17 cellular contexts compared by ENCODE assay signal in genomic region chr6:158624684-158625682, GRCh38. TPM values are rescaled to one million over a fixed set of nuclear protein-coding genes. Genes with fewer than 3 reads are reported as not detected.
DNase-seq lines count a peak whose midpoint lies in the region; ATAC-seq, FAIRE-seq and TF ChIP-seq lines count a peak whose summit lies in the region.
"Had no signal": no experiment of that assay in that cellular context is flagged by ENCODE, and none has a peak within 500 bp of the region (broad histone marks: within the 10 kb centered on the region; RNA-seq: fewer than 3 reads in every experiment).

No MANE protein-coding gene starts in this region.

- CTCF ChIA-PET in CD4-positive, alpha-beta T cell (lab: Charles Lee): no interaction called here

- H2AFZ ChIP-seq in astrocyte (ENCODE audit: low read depth, low read length): no peak overlapping the region
- H2AFZ ChIP-seq in trophoblast cell (ENCODE audit: insufficient read depth, low read length, poor library complexity): no peak overlapping the region

- no peak for TF ChIP-seq CTCF in CD4-positive, alpha-beta T cell (IDR thresholded peaks at IDR 0.05)
- TF ChIP-seq CTCF in astrocyte (IDR thresholded peaks at IDR 0.05; ENCODE audit: insufficient read depth, low read depth, low read length) (no peak), natural killer cell (IDR thresholded peaks at IDR 0.05) (no peak)

- no peak overlapping the region for H4K91ac ChIP-seq in trophoblast cell (ENCODE audit: low read depth, low read length)

- H3K9me3 ChIP-seq in CD4-positive, alpha-beta T cell (ENCODE audit: control insufficient read depth, low read length): no peaks in the 10 kb centered on the region
- H3K9me3 ChIP-seq in astrocyte (ENCODE audit: insufficient read depth, low read depth, low read length): no peaks in the 10 kb centered on the region
- H3K9me3 ChIP-seq in trophoblast cell (ENCODE audit: insufficient read depth, low read depth, low read length): no peaks in the 10 kb centered on the region
- H3K9me3 ChIP-seq: body of pancreas, neutrophil, suprapubic skin had no signal

- POLR2A ChIA-PET in CD4-positive, alpha-beta T cell (lab: Charles Lee): no interaction called here

- no peaks in the 10 kb centered on the region for H3K27me3 ChIP-seq in CD4-positive, alpha-beta T cell (ENCODE audit: control insufficient read depth, insufficient read depth, low read length)
- no peaks in the 10 kb centered on the region for H3K27me3 ChIP-seq in astrocyte (ENCODE audit: insufficient read depth, low read length)
- no peaks in the 10 kb centered on the region for H3K27me3 ChIP-seq in trophoblast cell (ENCODE audit: insufficient read depth, low read length)
- H3K27me3 ChIP-seq: body of pancreas, neutrophil, suprapubic skin had no signal

- H2BK120ac ChIP-seq in trophoblast cell (ENCODE audit: insufficient read depth, low read length, poor library complexity): no peak overlapping the region

- no peak overlapping the region for H3K14ac ChIP-seq in trophoblast cell (ENCODE audit: low read length)

- no peaks in the 10 kb centered on the region for H3K79me1 ChIP-seq in trophoblast cell (ENCODE audit: low read length)

- H3K18ac ChIP-seq in trophoblast cell (ENCODE audit: low read length): no peak overlapping the region

- intact Hi-C loops in CD4-positive, alpha-beta T cell (cut with DNase I, micrococcal nuclease): no loop called here
- intact Hi-C loops in natural killer cell (cut with micrococcal nuclease): no loop called here

- DNase-seq in CD4-positive, alpha-beta T cell: no peak
- DNase-seq in astrocyte (ENCODE audit: low read depth): no peak
- DNase-seq in natural killer cell: no peak
- no peak for DNase-seq in NCI-H1436 (lab: John Stamatoyannopoulos, UW)
- DNase-seq in NCI-H748 treated with DMSO at 0.1 percent for 48 hours (lab: John Stamatoyannopoulos, UW): no peak
- no peak for DNase-seq in trophoblast cell
- DNase-seq: activated naive CD4-positive, alpha-beta T cell treated with Interleukin-2 at 50 U/mL for 16 hours; HFFc6; MV-4-11 had no signal

- no peak overlapping the region for H4K12ac ChIP-seq in trophoblast cell (ENCODE audit: low read depth, low read length)

- no peaks in the 10 kb centered on the region for H3K9me3 Mint-ChIP-seq in CD4-positive, alpha-beta T cell
- H3K9me3 Mint-ChIP-seq in astrocyte (ENCODE audit: unreplicated experiment) (no peaks in the 10 kb centered on the region), natural killer cell (peaks cover 4 to 6% of the 10 kb centered on the region in 2 donors)
- H3K9me3 Mint-ChIP-seq: dendritic cell treated with granulocyte-macrophage colony-stimulating factor and Interleukin-4, amounts not matched to agents 40 ng/mL and 50 ng/mL, for 4 days; HFFc6; memory B cell had no signal

- H3K9ac ChIP-seq in astrocyte (ENCODE audit: low read length) (no peak overlapping the region), trophoblast cell (ENCODE audit: low read length) (no peak overlapping the region)

- H4K8ac ChIP-seq in trophoblast cell (ENCODE audit: low read depth, low read length): no peak overlapping the region

- peaks cover 33% of the 10 kb centered on the region for H4K20me1 ChIP-seq in astrocyte (ENCODE audit: insufficient read depth, low read length)

- H3K36me3 ChIP-seq in astrocyte (ENCODE audit: insufficient read depth, low read length) (peaks cover 30% of the 10 kb centered on the region), trophoblast cell (ENCODE audit: control insufficient read depth in 1 of 2, insufficient read depth in 2 of 2, low read length in 2 of 2) (peaks cover 50 to 57% of the 10 kb centered on the region in 2 experiments)

- H2AK5ac ChIP-seq in trophoblast cell (ENCODE audit: low read length): no peak overlapping the region

- no peak for ATAC-seq in CD4-positive, alpha-beta T cell (ENCODE audit: poor library complexity)
- ATAC-seq in natural killer cell (no peak), GM21619 (IDR thresholded peaks at IDR 0.05; ENCODE audit: unreplicated experiment) (no peak)
- ATAC-seq: body of pancreas had no signal

- no peak for TF ChIP-seq RAD21 in Ishikawa (IDR thresholded peaks at IDR 0.05; ENCODE audit: low read depth)

- peak overlapping the region; percentile 26 for H3K27ac Mint-ChIP-seq in CD4-positive, alpha-beta T cell
- H3K27ac Mint-ChIP-seq in astrocyte (ENCODE audit: unreplicated experiment) (peak overlapping the region; percentile 12), natural killer cell (peak overlapping the region; percentile 82 to 90)
- H3K27ac Mint-ChIP-seq: dendritic cell treated with granulocyte-macrophage colony-stimulating factor and Interleukin-4, amounts not matched to agents 40 ng/mL and 50 ng/mL, for 4 days; HFFc6; memory B cell had no signal

- H3K4me3 Mint-ChIP-seq in CD4-positive, alpha-beta T cell: no peak overlapping the region
- H3K4me3 Mint-ChIP-seq in astrocyte (ENCODE audit: unreplicated experiment): no peak overlapping the region
- no peak overlapping the region for H3K4me3 Mint-ChIP-seq in natural killer cell
- H3K4me3 Mint-ChIP-seq: dendritic cell treated with granulocyte-macrophage colony-stimulating factor and Interleukin-4, amounts not matched to agents 40 ng/mL and 50 ng/mL, for 4 days; HFFc6; memory B cell had no signal

- H2BK5ac ChIP-seq in trophoblast cell (ENCODE audit: low read depth, low read length, poor library complexity): no peak overlapping the region

- 0 out of 2 replicates have a peak, but pooled peaks have one; percentile 20 for TF ChIP-seq EP300 in Ishikawa (IDR thresholded peaks at IDR 0.05; ENCODE audit: borderline replicate concordance)

- H3K36me3 Mint-ChIP-seq in CD4-positive, alpha-beta T cell (ENCODE audit: low read depth): peaks cover 82% of the 10 kb centered on the region
- H3K36me3 Mint-ChIP-seq in astrocyte (ENCODE audit: low read depth, unreplicated experiment) (peaks cover 38% of the 10 kb centered on the region), natural killer cell (peaks cover 14% of the 10 kb centered on the region)

- H3K4me2 ChIP-seq in astrocyte (ENCODE audit: low read length) (no peak overlapping the region), trophoblast cell (ENCODE audit: low read length) (no peak overlapping the region)

- H3K79me2 ChIP-seq in astrocyte (ENCODE audit: insufficient read depth, low read length): peaks cover 3% of the 10 kb centered on the region
- H3K79me2 ChIP-seq in trophoblast cell (ENCODE audit: control insufficient read depth, insufficient read depth, low read length, poor library complexity): no peaks in the 10 kb centered on the region

- no peak overlapping the region for H3K27ac ChIP-seq in CD4-positive, alpha-beta T cell (ENCODE audit: low read depth, low read length)
- H3K27ac ChIP-seq in astrocyte (ENCODE audit: low read depth, low read length): no peak overlapping the region
- no peak overlapping the region for H3K27ac ChIP-seq in trophoblast cell (ENCODE audit: low read depth, low read length)
- H3K27ac ChIP-seq: body of pancreas, neutrophil, suprapubic skin had no signal

- H3K4me3 ChIP-seq in astrocyte (ENCODE audit: insufficient read depth, low read depth, low read length) (no peak overlapping the region), trophoblast cell (ENCODE audit: low read depth, low read length) (no peak overlapping the region)
- H3K4me3 ChIP-seq: body of pancreas, suprapubic skin had no signal

- H3K27me3 Mint-ChIP-seq in CD4-positive, alpha-beta T cell: no peaks in the 10 kb centered on the region
- no peaks in the 10 kb centered on the region for H3K27me3 Mint-ChIP-seq in astrocyte (ENCODE audit: low read depth, unreplicated experiment)
- no peaks in the 10 kb centered on the region for H3K27me3 Mint-ChIP-seq in natural killer cell (ENCODE audit: low read depth in 2 of 2)
- H3K27me3 Mint-ChIP-seq: dendritic cell treated with granulocyte-macrophage colony-stimulating factor and Interleukin-4, amounts not matched to agents 40 ng/mL and 50 ng/mL, for 4 days; memory B cell had no signal

- no peak overlapping the region for H3K4ac ChIP-seq in trophoblast cell (ENCODE audit: low read depth, low read length)

- WGBS in trophoblast cell (ENCODE audit: extremely low coverage, insufficient coverage, insufficient read length): no CpG with 5 or more reads among the region's 25 CpGs

- no peak overlapping the region for H2BK12ac ChIP-seq in trophoblast cell (ENCODE audit: low read length)

- FAIRE-seq in astrocyte (lab: Jason Lieb, UNC): no peak
- FAIRE-seq: TTC549 had no signal

- peaks cover 6% of the 10 kb centered on the region for H3K4me1 Mint-ChIP-seq in CD4-positive, alpha-beta T cell (ENCODE audit: low read depth)
- H3K4me1 Mint-ChIP-seq in astrocyte (ENCODE audit: low read depth, unreplicated experiment) (peaks cover 10% of the 10 kb centered on the region), natural killer cell (peaks cover 37 to 40% of the 10 kb centered on the region in 2 donors)

- H3K23ac ChIP-seq in trophoblast cell (ENCODE audit: low read length): no peak overlapping the region

- H3K4me1 ChIP-seq in astrocyte (ENCODE audit: insufficient read depth, low read length): no peaks in the 10 kb centered on the region
- H3K4me1 ChIP-seq in trophoblast cell (ENCODE audit: control insufficient read depth in 1 of 2, insufficient read depth in 2 of 2, low read length in 2 of 2): no peaks in the 10 kb centered on the region
- H3K4me1 ChIP-seq: suprapubic skin had no signal

TF ChIP-seq in Ishikawa, 13 proteins besides CTCF, POLR2A, EP300 and RAD21:
- TF ChIP-seq USF1 (IDR thresholded peaks at IDR 0.05) (no peak), NFIC (IDR thresholded peaks at IDR 0.05) (peak; percentile 30), TCF12 (IDR thresholded peaks at IDR 0.05; ENCODE audit: low read depth) (peak; percentile 85)
TF ChIP-seq in Ishikawa: peak in this region for 2.

RNA-seq across cellular contexts. Expression of gene DYNLT1, which starts 19.6 kb away (rescaled TPM):
- total RNA-seq in CD4-positive, alpha-beta T cell: 100 to 1,000 TPM; 170 to 182 TPM
- total RNA-seq in astrocyte: 169 and 173 TPM in 2 replicates
- total RNA-seq in natural killer cell: 100 to 1,000 TPM in 1 of 3 donors, 10 to 100 TPM in 2; 85.7 to 106 (median 86.8) TPM
- 244 and 246 TPM in 2 replicates for polyA plus RNA-seq in trophoblast cell (2013)

RNA-seq across cellular contexts. Expression of gene SYTL3, which starts 24.9 kb away (rescaled TPM):
- total RNA-seq in CD4-positive, alpha-beta T cell: 10 to 100 TPM; 41.2 to 42.7 TPM
- 0.82 and 1.2 TPM in 2 replicates for total RNA-seq in astrocyte
- 100 to 1,000 TPM in 1 of 3 donors, 10 to 100 TPM in 2; 84.1 to 143 (median 89.0) TPM for total RNA-seq in natural killer cell
- 2.7 and 2.9 TPM in 2 replicates for polyA plus RNA-seq in trophoblast cell (2013)

Comparison
In these comparisons a context has a peak if more than half of its experiments do, and no peak if none do; other contexts are left out.
1. H3K27ac Mint-ChIP-seq: peak in every context shown above with its lines; median percentile 86 in natural killer cell; 26 in CD4-positive, alpha-beta T cell; 12 in astrocyte.
2. RNA of gene SYTL3, which starts 24.9 kb away (total RNA-seq): 84.1 to 143 TPM in natural killer cell and 41.2 to 42.7 TPM in CD4-positive, alpha-beta T cell; 0.82 to 1.2 TPM in astrocyte; every median in the first group is over 10 times any median in the second.